In the genomic region with DNA sequence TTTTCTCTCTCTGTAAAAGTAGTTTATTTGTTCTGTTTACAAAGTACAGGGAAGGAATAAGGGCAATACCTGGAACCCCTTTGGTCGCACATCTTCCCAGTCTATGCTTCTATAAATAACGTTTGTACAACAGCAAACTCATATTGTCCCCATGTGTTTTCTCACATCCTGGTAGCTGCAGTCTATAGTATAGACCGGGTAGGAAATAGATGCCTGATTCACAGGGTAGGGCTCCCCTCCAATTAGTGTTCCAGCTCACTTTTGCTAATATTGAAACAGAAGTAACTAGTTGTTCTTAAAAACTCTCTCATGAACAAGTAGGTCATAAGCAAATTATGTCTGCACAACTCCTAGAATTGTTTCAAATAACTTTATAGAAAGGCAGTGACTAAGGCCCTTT, we compare ENCODE assay signal across 10 cellular contexts. TPM values are rescaled to one million over a fixed set of nuclear protein-coding genes. Genes with fewer than 3 reads are reported as not detected.
A peak's percentile ranks its signal among the peaks of the same experiment; 100 is the strongest.
DNase-seq lines count a peak whose midpoint lies in the region; ATAC-seq and TF ChIP-seq lines count a peak whose summit lies in the region.
"Had no signal": no experiment of that assay in that cellular context is flagged by ENCODE, and none has a peak within 500 bp of the region (broad histone marks: within the 10 kb centered on the region; RNA-seq: fewer than 3 reads in every experiment).

No MANE protein-coding gene starts in this region.

- TF ChIP-seq CTCF in SK-N-SH (IDR thresholded peaks at IDR 0.05) (no peak), esophagus squamous epithelium (IDR thresholded peaks at IDR 0.05) (no peak), Caco-2 (IDR thresholded peaks at IDR 0.05; ENCODE audit: insufficient read depth in 1 of 2, low read depth in 1 of 2, low read length in 1 of 2, severe bottlenecking in 1 of 2, unreplicated experiment in 1 of 2) (no peak)

- H3K36me3 Mint-ChIP-seq in stimulated activated memory B cell treated with anti-CD40 and anti-IgM and Interleukin-4, amounts not matched to agents 10 μg/mL and 1 μg/mL and 100 μg/mL, for 72 hours, result peaks cover 25% of the 10 kb centered on the region
- no peaks in the 10 kb centered on the region for H3K36me3 Mint-ChIP-seq in Caco-2 (ENCODE audit: insufficient read depth, unreplicated experiment)

- TF ChIP-seq RAD21 in SK-N-SH (IDR thresholded peaks at IDR 0.05; ENCODE audit: low read length), result no peak

- no peaks in the 10 kb centered on the region for H4K20me1 ChIP-seq in SK-N-SH (ENCODE audit: insufficient read depth)

- no peak overlapping the region for H3K4me3 ChIP-seq in SK-N-SH (ENCODE audit: low read depth in 2 of 2, low read length in 1 of 2)
- H3K4me3 ChIP-seq in SJSA1, result no peak overlapping the region
- no peak overlapping the region for H3K4me3 ChIP-seq in esophagus squamous epithelium
- H3K4me3 ChIP-seq in Caco-2 (ENCODE audit: low read depth, low read length), result no peak overlapping the region

- H3K36me3 ChIP-seq in SK-N-SH (replicated peaks in 1 of 2; ENCODE audit: control insufficient read depth in 1 of 2, insufficient read depth in 2 of 2, low read length in 1 of 2), result peaks cover 0 to 5% of the 10 kb centered on the region in 2 experiments
- H3K36me3 ChIP-seq in SJSA1, result peaks cover 30% of the 10 kb centered on the region
- peaks cover 0 to 6% (median 0%) of the 10 kb centered on the region in 3 donors for H3K36me3 ChIP-seq in esophagus squamous epithelium
- H3K36me3 ChIP-seq in Caco-2 (ENCODE audit: control insufficient read depth, insufficient read depth, low read length), result no peaks in the 10 kb centered on the region

- no peak overlapping the region for H2AFZ ChIP-seq in SK-N-SH (ENCODE audit: low read depth)

- H3K4me1 Mint-ChIP-seq in stimulated activated memory B cell treated with anti-CD40 and anti-IgM and Interleukin-4, amounts not matched to agents 10 μg/mL and 1 μg/mL and 100 μg/mL, for 72 hours, result peaks cover 57% of the 10 kb centered on the region
- peaks cover 17% of the 10 kb centered on the region for H3K4me1 Mint-ChIP-seq in Caco-2 (ENCODE audit: low read depth, unreplicated experiment)

- no peak for DNase-seq in SK-N-SH
- peak in 1 of 2 experiments; percentile 16 for DNase-seq in SJSA1 (ENCODE audit: low read depth in 1 of 2, low spot score in 2 of 2)
- no peak for DNase-seq in esophagus squamous epithelium (lab: John Stamatoyannopoulos, UW)
- DNase-seq in AG08396 (ENCODE audit: low spot score), result no peak
- no peak for DNase-seq in Caco-2
- DNase-seq: NCI-H1436 had no signal

- TF ChIP-seq EP300 in SK-N-SH (IDR thresholded peaks at IDR 0.05; ENCODE audit: borderline replicate concordance in 1 of 2, low read depth in 1 of 2, low read length in 1 of 2), result no peak

- H3K9me3 Mint-ChIP-seq in stimulated activated memory B cell treated with anti-CD40 and anti-IgM and Interleukin-4, amounts not matched to agents 10 μg/mL and 1 μg/mL and 100 μg/mL, for 72 hours, result no peaks in the 10 kb centered on the region
- no peaks in the 10 kb centered on the region for H3K9me3 Mint-ChIP-seq in Caco-2 (ENCODE audit: unreplicated experiment)

- H3K4me3 Mint-ChIP-seq in stimulated activated memory B cell treated with anti-CD40 and anti-IgM and Interleukin-4, amounts not matched to agents 10 μg/mL and 1 μg/mL and 100 μg/mL, for 72 hours, result peak overlapping the region; percentile 74
- no peak overlapping the region for H3K4me3 Mint-ChIP-seq in Caco-2 (ENCODE audit: unreplicated experiment)

- H3K4me1 ChIP-seq in SK-N-SH (ENCODE audit: control insufficient read depth in 1 of 2, insufficient read depth in 2 of 2, low read depth in 1 of 2, low read length in 1 of 2), result peaks cover 9 to 50% of the 10 kb centered on the region in 2 experiments
- H3K4me1 ChIP-seq in SJSA1 (replicated peaks), result peaks cover 59% of the 10 kb centered on the region
- H3K4me1 ChIP-seq in esophagus squamous epithelium, result peaks cover 28 to 59% (median 43%) of the 10 kb centered on the region in 3 donors
- 0 out of 2 replicates have a peak, but pooled peaks cover 11% of the 10 kb centered on the region for H3K4me1 ChIP-seq in Caco-2

- CTCF ChIA-PET in SK-N-SH (lab: Yijun Ruan, JAX) (interaction anchor here (2.3 kb wide), 1 partner anchor 230 kb away, joined by 5 read pairs; no protein-coding TSS in a partner anchor), Caco-2 (lab: Charles Lee) (no interaction called here)

- peak overlapping the region; percentile 23 to 98; a peak in 3 of 4 replicates for H3K27ac ChIP-seq in SK-N-SH (ENCODE audit: low read depth in 2 of 2, low read length in 1 of 2)
- peak overlapping the region; percentile 97 for H3K27ac ChIP-seq in SJSA1
- peak overlapping the region; percentile 77 to 86 (median 84) for H3K27ac ChIP-seq in esophagus squamous epithelium
- H3K27ac ChIP-seq: 22Rv1 had no signal

- peak overlapping the region; percentile 97 for H3K27ac Mint-ChIP-seq in stimulated activated memory B cell treated with anti-CD40 and anti-IgM and Interleukin-4, amounts not matched to agents 10 μg/mL and 1 μg/mL and 100 μg/mL, for 72 hours
- H3K27ac Mint-ChIP-seq in Caco-2 (ENCODE audit: unreplicated experiment), result no peak overlapping the region

- intact Hi-C loops in esophagus squamous epithelium (cut with DNase I), result no loop called here
- intact Hi-C loops in Caco-2 (cut with micrococcal nuclease; ENCODE audit: unreplicated experiment), result no loop called here

- TF ChIP-seq POLR2A in esophagus squamous epithelium (IDR thresholded peaks at IDR 0.05), result no peak

- peak overlapping the region; percentile 85; the same call in 1 of the 2 replicates for H3K9ac ChIP-seq in SK-N-SH

- peaks cover 56% of the 10 kb centered on the region for H3F3A ChIP-seq in SK-N-SH (replicated peaks; ENCODE audit: insufficient read depth)

- H3K79me2 ChIP-seq in SK-N-SH (ENCODE audit: insufficient read depth), result peaks cover 65% of the 10 kb centered on the region

- H3K27me3 Mint-ChIP-seq in stimulated activated memory B cell treated with anti-CD40 and anti-IgM and Interleukin-4, amounts not matched to agents 10 μg/mL and 1 μg/mL and 100 μg/mL, for 72 hours, result no peaks in the 10 kb centered on the region
- H3K27me3 Mint-ChIP-seq in Caco-2 (ENCODE audit: insufficient read depth, unreplicated experiment), result no peaks in the 10 kb centered on the region

- ATAC-seq in SK-N-SH treated with all-trans-retinoic acid at 6 μM for 48 hours (no peak), GM18517 (IDR thresholded peaks at IDR 0.05; ENCODE audit: unreplicated experiment) (no peak)
- ATAC-seq in stimulated activated memory B cell treated with anti-CD40 and anti-IgM and Interleukin-4, amounts not matched to agents 10 μg/mL and 1 μg/mL and 100 μg/mL, for 72 hours, result no peak

- 81% methylated on average over 3 of the region's 3 CpGs for WGBS in SK-N-SH (ENCODE audit: low lambda C conversion rate)
- WGBS in esophagus squamous epithelium, 2 donors, result 55 to 61% methylated on average over 3 of the region's 3 CpGs

- H3K9me3 ChIP-seq in SK-N-SH (no peaks in the 10 kb centered on the region), SJSA1 (replicated peaks) (no peaks in the 10 kb centered on the region), esophagus squamous epithelium (no peaks in the 10 kb centered on the region), Caco-2 (no peaks in the 10 kb centered on the region)

- H3K27me3 ChIP-seq in SK-N-SH (ENCODE audit: insufficient read depth) (no peaks in the 10 kb centered on the region), SJSA1 (replicated peaks) (no peaks in the 10 kb centered on the region), esophagus squamous epithelium (no peaks in the 10 kb centered on the region), Caco-2 (replicated peaks; ENCODE audit: control insufficient read depth, insufficient read depth, low read length) (no peaks in the 10 kb centered on the region)

- H3K9me2 ChIP-seq in SK-N-SH, result no peaks in the 10 kb centered on the region

- peak overlapping the region; percentile 77 for H3K4me2 ChIP-seq in SK-N-SH

- BruUV-seq in Caco-2 (replicated peaks; lab: Mats Ljungman, UMichigan), result no TSS peak

- POLR2A ChIA-PET in SK-N-SH (lab: Yijun Ruan, JAX), result no interaction called here
- POLR2A ChIA-PET in Caco-2 (lab: Charles Lee), result interaction anchor here (1.0 kb wide), 1 partner anchor 18 kb away, joined by 5 read pairs; a partner anchor contains a TSS

TF ChIP-seq in SK-N-SH, 30 proteins besides CTCF, POLR2A, EP300 and RAD21 (continues in another document):
- TF ChIP-seq SMC3 (IDR thresholded peaks at IDR 0.05; ENCODE audit: low read depth, low read length) (no peak), MEF2A (IDR thresholded peaks at IDR 0.05; ENCODE audit: borderline replicate concordance, low read depth) (no peak), SIN3A (IDR thresholded peaks at IDR 0.05; ENCODE audit: borderline replicate concordance, low read depth, low read length) (no peak)

TF ChIP-seq in SK-N-SH treated with all-trans-retinoic acid at 6 μM for 48 hours, 23 proteins besides CTCF, POLR2A, EP300 and RAD21 (continues in another document):
- TF ChIP-seq GLIS3 (CRISPR knock-in tag; IDR thresholded peaks at IDR 0.05) (no peak), ZC3H10 (CRISPR knock-in tag; IDR thresholded peaks at IDR 0.05) (no peak), OSR1 (CRISPR knock-in tag; IDR thresholded peaks at IDR 0.05) (no peak), ISL1 (CRISPR knock-in tag; IDR thresholded peaks at IDR 0.05) (no peak)
- TF ChIP-seq, protein P1, sequence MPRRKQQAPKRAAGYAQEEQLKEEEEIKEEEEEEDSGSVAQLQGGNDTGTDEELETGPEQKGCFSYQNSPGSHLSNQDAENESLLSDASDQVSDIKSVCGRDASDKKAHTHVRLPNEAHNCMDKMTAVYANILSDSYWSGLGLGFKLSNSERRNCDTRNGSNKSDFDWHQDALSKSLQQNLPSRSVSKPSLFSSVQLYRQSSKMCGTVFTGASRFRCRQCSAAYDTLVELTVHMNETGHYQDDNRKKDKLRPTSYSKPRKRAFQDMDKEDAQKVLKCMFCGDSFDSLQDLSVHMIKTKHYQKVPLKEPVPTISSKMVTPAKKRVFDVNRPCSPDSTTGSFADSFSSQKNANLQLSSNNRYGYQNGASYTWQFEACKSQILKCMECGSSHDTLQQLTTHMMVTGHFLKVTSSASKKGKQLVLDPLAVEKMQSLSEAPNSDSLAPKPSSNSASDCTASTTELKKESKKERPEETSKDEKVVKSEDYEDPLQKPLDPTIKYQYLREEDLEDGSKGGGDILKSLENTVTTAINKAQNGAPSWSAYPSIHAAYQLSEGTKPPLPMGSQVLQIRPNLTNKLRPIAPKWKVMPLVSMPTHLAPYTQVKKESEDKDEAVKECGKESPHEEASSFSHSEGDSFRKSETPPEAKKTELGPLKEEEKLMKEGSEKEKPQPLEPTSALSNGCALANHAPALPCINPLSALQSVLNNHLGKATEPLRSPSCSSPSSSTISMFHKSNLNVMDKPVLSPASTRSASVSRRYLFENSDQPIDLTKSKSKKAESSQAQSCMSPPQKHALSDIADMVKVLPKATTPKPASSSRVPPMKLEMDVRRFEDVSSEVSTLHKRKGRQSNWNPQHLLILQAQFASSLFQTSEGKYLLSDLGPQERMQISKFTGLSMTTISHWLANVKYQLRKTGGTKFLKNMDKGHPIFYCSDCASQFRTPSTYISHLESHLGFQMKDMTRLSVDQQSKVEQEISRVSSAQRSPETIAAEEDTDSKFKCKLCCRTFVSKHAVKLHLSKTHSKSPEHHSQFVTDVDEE (CRISPR knock-in tag; IDR thresholded peaks at IDR 0.05), result no peak

RNA-seq across cellular contexts. Expression of a gene that starts 17.7 kb away (rescaled TPM):
- polyA plus RNA-seq in SK-N-SH (2012; rRNA removed), result 29.5 and 44.5 TPM in 2 replicates
- polyA plus RNA-seq in SK-N-SH (2012; cell fraction: cytosol; rRNA removed), result 30.6 and 32.5 TPM in 2 replicates
- 56.7 and 62.5 TPM in 2 replicates for polyA plus RNA-seq in SK-N-SH (2012; cell fraction: nucleus; rRNA removed)
- total RNA-seq in SJSA1 (2014; rRNA removed; shearing (Covaris generic)), result 36.7 and 45.2 TPM in 2 replicates
- total RNA-seq in esophagus squamous epithelium, result 10 to 100 TPM; 31.3 to 67.7 (median 51.3) TPM
- total RNA-seq in Caco-2 (2022), result 24.4 and 28.6 TPM in 2 replicates
